In the genomic region with DNA sequence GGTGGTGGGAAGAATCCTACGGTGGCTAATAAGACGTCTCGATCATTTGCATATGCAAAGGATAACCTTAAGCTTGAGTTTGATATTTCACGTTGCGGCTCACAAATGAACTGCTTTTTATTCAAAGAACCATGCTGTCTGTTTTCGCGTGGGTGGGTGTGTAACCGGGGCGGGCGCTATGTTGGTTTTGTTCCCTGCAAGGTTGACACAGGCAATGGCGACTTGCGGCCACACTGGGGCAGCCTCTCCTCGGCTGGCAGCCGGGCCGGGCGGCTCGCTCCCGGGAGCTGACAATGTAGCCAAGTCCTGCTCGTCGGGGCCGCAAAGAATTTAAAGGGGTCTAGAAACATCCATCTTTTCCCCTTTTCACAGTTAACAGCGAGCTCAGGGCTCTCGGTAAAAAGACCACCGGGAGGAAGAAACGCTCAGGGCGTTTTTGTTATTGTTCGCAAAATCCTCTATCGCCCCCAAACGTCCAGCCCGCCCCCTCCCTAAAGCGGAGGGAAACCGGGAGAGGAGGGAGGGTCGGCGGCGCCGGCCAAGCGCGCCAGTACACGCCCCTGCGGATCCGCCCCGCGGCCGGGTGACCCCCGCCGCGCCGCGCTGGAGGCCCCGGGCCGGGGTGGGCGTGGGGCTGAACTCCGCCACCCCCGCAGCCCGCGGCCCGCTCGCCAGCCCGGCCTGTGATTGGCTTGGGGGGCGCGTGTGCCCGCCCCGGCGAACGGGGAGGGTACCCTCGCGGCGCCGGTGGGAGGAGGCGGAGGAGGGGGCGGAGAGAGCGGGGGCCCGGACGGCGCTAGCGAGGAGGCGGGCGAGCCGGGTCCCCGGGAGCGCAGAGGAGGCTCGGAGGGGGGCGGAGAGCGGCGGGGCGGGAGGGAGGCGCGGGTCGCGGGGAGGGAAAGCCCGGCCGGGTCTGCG, we compare ENCODE assay signal across 1 cellular context.
TF ChIP-seq lines count a peak whose summit lies in the region.

A gene (plus strand): TSS at position 775 of the 918 bp plus-strand sequence. CDS start 435 bp downstream, outside the sequence.

TF ChIP-seq in H1, 55 proteins besides CTCF, POLR2A, EP300 and RAD21:
- TF ChIP-seq YY1 (IDR thresholded peaks at IDR 0.05; ENCODE audit: low read depth, low read length): peak; percentile 61; the same call in 1 of the 2 replicates
- TF ChIP-seq EGR1 (IDR thresholded peaks at IDR 0.05; ENCODE audit: borderline replicate concordance, low read depth, low read length): peak; percentile 71
- peak; percentile 19 to 56; a peak in 1 of 4 replicates for TF ChIP-seq SIN3A (conservative IDR thresholded peaks at IDR 0.05 in 1 of 2, IDR thresholded peaks at IDR 0.05 in 1 of 2; ENCODE audit: low read depth in 1 of 2, low read length in 2 of 2)
- 0 out of 2 replicates have a peak, but pooled peaks have one; percentile 32 for TF ChIP-seq CREB1 (IDR thresholded peaks at IDR 0.05)
- no peak for TF ChIP-seq BRCA1 (IDR thresholded peaks at IDR 0.05; ENCODE audit: low read depth, low read length)
- no peak for TF ChIP-seq ZNF274 (IDR thresholded peaks at IDR 0.05; ENCODE audit: borderline replicate concordance, extremely low read depth, low read length)
- peak; percentile 57 for TF ChIP-seq ASH2L (IDR thresholded peaks at IDR 0.05; ENCODE audit: low read length)
- TF ChIP-seq KDM4A (IDR thresholded peaks at IDR 0.05; ENCODE audit: low read depth, low read length, severe bottlenecking): peak; percentile 9
- TF ChIP-seq GABPA (IDR thresholded peaks at IDR 0.05; ENCODE audit: borderline replicate concordance, insufficient read depth, low read length): no peak
- peak; percentile 31; the same call in 1 of the 2 replicates for TF ChIP-seq PHF8 (conservative IDR thresholded peaks at IDR 0.05; ENCODE audit: low read depth, low read length)
- peak; percentile 26 for TF ChIP-seq CTBP2 (IDR thresholded peaks at IDR 0.05; ENCODE audit: borderline replicate concordance, insufficient read depth, insufficient read length, low read length)
- TF ChIP-seq, protein P1, sequence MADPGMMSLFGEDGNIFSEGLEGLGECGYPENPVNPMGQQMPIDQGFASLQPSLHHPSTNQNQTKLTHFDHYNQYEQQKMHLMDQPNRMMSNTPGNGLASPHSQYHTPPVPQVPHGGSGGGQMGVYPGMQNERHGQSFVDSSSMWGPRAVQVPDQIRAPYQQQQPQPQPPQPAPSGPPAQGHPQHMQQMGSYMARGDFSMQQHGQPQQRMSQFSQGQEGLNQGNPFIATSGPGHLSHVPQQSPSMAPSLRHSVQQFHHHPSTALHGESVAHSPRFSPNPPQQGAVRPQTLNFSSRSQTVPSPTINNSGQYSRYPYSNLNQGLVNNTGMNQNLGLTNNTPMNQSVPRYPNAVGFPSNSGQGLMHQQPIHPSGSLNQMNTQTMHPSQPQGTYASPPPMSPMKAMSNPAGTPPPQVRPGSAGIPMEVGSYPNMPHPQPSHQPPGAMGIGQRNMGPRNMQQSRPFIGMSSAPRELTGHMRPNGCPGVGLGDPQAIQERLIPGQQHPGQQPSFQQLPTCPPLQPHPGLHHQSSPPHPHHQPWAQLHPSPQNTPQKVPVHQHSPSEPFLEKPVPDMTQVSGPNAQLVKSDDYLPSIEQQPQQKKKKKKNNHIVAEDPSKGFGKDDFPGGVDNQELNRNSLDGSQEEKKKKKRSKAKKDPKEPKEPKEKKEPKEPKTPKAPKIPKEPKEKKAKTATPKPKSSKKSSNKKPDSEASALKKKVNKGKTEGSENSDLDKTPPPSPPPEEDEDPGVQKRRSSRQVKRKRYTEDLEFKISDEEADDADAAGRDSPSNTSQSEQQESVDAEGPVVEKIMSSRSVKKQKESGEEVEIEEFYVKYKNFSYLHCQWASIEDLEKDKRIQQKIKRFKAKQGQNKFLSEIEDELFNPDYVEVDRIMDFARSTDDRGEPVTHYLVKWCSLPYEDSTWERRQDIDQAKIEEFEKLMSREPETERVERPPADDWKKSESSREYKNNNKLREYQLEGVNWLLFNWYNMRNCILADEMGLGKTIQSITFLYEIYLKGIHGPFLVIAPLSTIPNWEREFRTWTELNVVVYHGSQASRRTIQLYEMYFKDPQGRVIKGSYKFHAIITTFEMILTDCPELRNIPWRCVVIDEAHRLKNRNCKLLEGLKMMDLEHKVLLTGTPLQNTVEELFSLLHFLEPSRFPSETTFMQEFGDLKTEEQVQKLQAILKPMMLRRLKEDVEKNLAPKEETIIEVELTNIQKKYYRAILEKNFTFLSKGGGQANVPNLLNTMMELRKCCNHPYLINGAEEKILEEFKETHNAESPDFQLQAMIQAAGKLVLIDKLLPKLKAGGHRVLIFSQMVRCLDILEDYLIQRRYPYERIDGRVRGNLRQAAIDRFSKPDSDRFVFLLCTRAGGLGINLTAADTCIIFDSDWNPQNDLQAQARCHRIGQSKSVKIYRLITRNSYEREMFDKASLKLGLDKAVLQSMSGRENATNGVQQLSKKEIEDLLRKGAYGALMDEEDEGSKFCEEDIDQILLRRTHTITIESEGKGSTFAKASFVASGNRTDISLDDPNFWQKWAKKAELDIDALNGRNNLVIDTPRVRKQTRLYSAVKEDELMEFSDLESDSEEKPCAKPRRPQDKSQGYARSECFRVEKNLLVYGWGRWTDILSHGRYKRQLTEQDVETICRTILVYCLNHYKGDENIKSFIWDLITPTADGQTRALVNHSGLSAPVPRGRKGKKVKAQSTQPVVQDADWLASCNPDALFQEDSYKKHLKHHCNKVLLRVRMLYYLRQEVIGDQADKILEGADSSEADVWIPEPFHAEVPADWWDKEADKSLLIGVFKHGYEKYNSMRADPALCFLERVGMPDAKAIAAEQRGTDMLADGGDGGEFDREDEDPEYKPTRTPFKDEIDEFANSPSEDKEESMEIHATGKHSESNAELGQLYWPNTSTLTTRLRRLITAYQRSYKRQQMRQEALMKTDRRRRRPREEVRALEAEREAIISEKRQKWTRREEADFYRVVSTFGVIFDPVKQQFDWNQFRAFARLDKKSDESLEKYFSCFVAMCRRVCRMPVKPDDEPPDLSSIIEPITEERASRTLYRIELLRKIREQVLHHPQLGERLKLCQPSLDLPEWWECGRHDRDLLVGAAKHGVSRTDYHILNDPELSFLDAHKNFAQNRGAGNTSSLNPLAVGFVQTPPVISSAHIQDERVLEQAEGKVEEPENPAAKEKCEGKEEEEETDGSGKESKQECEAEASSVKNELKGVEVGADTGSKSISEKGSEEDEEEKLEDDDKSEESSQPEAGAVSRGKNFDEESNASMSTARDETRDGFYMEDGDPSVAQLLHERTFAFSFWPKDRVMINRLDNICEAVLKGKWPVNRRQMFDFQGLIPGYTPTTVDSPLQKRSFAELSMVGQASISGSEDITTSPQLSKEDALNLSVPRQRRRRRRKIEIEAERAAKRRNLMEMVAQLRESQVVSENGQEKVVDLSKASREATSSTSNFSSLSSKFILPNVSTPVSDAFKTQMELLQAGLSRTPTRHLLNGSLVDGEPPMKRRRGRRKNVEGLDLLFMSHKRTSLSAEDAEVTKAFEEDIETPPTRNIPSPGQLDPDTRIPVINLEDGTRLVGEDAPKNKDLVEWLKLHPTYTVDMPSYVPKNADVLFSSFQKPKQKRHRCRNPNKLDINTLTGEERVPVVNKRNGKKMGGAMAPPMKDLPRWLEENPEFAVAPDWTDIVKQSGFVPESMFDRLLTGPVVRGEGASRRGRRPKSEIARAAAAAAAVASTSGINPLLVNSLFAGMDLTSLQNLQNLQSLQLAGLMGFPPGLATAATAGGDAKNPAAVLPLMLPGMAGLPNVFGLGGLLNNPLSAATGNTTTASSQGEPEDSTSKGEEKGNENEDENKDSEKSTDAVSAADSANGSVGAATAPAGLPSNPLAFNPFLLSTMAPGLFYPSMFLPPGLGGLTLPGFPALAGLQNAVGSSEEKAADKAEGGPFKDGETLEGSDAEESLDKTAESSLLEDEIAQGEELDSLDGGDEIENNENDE (IDR thresholded peaks at IDR 0.05; ENCODE audit: insufficient replicate concordance, low read length): no peak
- TF ChIP-seq, protein P2, sequence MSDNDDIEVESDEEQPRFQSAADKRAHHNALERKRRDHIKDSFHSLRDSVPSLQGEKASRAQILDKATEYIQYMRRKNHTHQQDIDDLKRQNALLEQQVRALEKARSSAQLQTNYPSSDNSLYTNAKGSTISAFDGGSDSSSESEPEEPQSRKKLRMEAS (IDR thresholded peaks at IDR 0.05): 0 out of 2 replicates have a peak, but pooled peaks have one; percentile 25
